In the genomic region with DNA sequence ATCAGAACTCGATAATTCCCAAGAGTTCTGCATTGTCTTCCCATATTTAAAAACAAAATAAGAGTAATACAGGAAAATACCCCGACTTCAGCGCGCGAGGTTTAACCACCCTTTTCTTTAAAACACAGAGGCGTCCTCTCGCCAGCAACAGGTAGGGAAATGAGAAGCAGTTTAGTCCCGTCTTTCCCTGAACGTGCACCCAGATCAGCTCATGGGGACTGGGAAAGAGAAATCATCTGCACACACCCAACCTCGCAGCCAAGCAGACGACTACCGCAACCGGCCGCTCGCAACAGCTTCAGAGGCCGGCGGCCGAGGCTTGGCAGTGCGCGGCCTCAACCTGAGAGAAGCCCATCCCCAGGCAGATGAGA, we compare ENCODE assay signal across 9 cellular contexts.
A peak's percentile ranks its signal among the peaks of the same experiment; 100 is the strongest.
DNase-seq lines count a peak whose midpoint lies in the region; ATAC-seq, FAIRE-seq and TF ChIP-seq lines count a peak whose summit lies in the region.
"Had no signal": no experiment of that assay in that cellular context is flagged by ENCODE, and none has a peak within 500 bp of the region (broad histone marks: within the 10 kb centered on the region; RNA-seq: fewer than 3 reads in every experiment).

No MANE protein-coding gene starts in this region.

- no peak for DNase-seq in GM18507 (ENCODE audit: extremely low spot score, insufficient read length, low read depth)
- peak; percentile 12 for DNase-seq in NOMO-1 treated with dmso at 0.1 percent for 144 hours (lab: John Stamatoyannopoulos, UW; ENCODE audit: unreplicated experiment)
- DNase-seq in effector memory CD8-positive, alpha-beta T cell = no peak
- DNase-seq in nephron progenitor cell = no peak
- no peak for DNase-seq in NCI-H2029 (lab: John Stamatoyannopoulos, UW)
- DNase-seq in GM13976 (ENCODE audit: low spot score) = no peak
- DNase-seq in HuH-7 (ENCODE audit: low spot score) = no peak

- no peak for ATAC-seq in effector memory CD8-positive, alpha-beta T cell (replicated peaks)
- ATAC-seq in GM18909 (IDR thresholded peaks at IDR 0.05; ENCODE audit: poor library complexity, unreplicated experiment) = no peak

- FAIRE-seq in GM18507 (lab: Jason Lieb, UNC) = peak; percentile 33
- FAIRE-seq: TTC549 had no signal

- TF ChIP-seq CTCF in nephron progenitor cell (IDR thresholded peaks at IDR 0.05) = no peak
- no peak for TF ChIP-seq CTCF in GM13976 (IDR thresholded peaks at IDR 0.05; ENCODE audit: borderline replicate concordance, control extremely low read depth, extremely low read depth, insufficient read depth, missing control alignments)

- peaks cover 22 to 43% of the 10 kb centered on the region in 2 donors for H3K4me1 Mint-ChIP-seq in effector memory CD8-positive, alpha-beta T cell (ENCODE audit: low read depth in 2 of 2)
- H3K4me1 Mint-ChIP-seq in nephron progenitor cell = peaks cover 36% of the 10 kb centered on the region

- H3K27ac Mint-ChIP-seq in effector memory CD8-positive, alpha-beta T cell = peak overlapping the region; percentile 92 to 95
- H3K27ac Mint-ChIP-seq in nephron progenitor cell = peak overlapping the region; percentile 75

- in situ Hi-C loops in GM13976 (cut with MboI; ENCODE audit: low sequenced_read_pairs, unreplicated experiment) = no loop called here

- H3K4me3 Mint-ChIP-seq in effector memory CD8-positive, alpha-beta T cell = peak overlapping the region; percentile 93 to 96
- H3K4me3 Mint-ChIP-seq in nephron progenitor cell = peak overlapping the region; percentile 96

- H3K36me3 Mint-ChIP-seq in effector memory CD8-positive, alpha-beta T cell (ENCODE audit: insufficient read depth) = peaks cover 35% of the 10 kb centered on the region
- peaks cover 14% of the 10 kb centered on the region for H3K36me3 Mint-ChIP-seq in nephron progenitor cell (ENCODE audit: low read depth)

- no peaks in the 10 kb centered on the region for H3K9me3 Mint-ChIP-seq in effector memory CD8-positive, alpha-beta T cell
- H3K9me3 Mint-ChIP-seq in nephron progenitor cell = no peaks in the 10 kb centered on the region

- no peaks in the 10 kb centered on the region for H3K27me3 Mint-ChIP-seq in effector memory CD8-positive, alpha-beta T cell
- peaks cover 2% of the 10 kb centered on the region for H3K27me3 Mint-ChIP-seq in nephron progenitor cell (ENCODE audit: low read depth, poor library complexity)
